In genomic region chr20:37529214-37529967, GRCh38 we compare ENCODE assay signal across 13 cellular contexts. TPM values are rescaled to one million over a fixed set of nuclear protein-coding genes. Genes with fewer than 3 reads are reported as not detected.
DNase-seq lines count a peak whose midpoint lies in the region; ATAC-seq, FAIRE-seq and TF ChIP-seq lines count a peak whose summit lies in the region.
"Had no signal": no experiment of that assay in that cellular context is flagged by ENCODE, and none has a peak within 500 bp of the region (broad histone marks: within the 10 kb centered on the region; RNA-seq: fewer than 3 reads in every experiment).

No MANE protein-coding gene starts in this region.

- peaks cover 6 to 22% (median 8%) of the 10 kb centered on the region in 4 experiments for H3K4me1 ChIP-seq in H1 (replicated peaks in 1 of 4; ENCODE audit: control insufficient read depth in 3 of 4, insufficient read depth in 4 of 4, low read length in 3 of 4)

- 0 out of 4 replicates have a peak, but pooled peaks of 1 of the 2 experiments have one; percentile 6 for TF ChIP-seq RAD21 in H1 (IDR thresholded peaks at IDR 0.05 in 1 of 2, conservative IDR thresholded peaks at IDR 0.05 in 1 of 2; ENCODE audit: low read depth in 2 of 2, low read length in 2 of 2)

- POLR2A ChIA-PET in H1 (lab: Charles Lee; ENCODE audit: partially characterized antibody), result interaction anchor here (0.7 to 3.1 kb wide), 5 partner anchors 10 to 244 kb away, joined by 3 to 11 read pairs (median 3); no protein-coding TSS in a partner anchor

- H2AK5ac ChIP-seq in H1 (ENCODE audit: low read depth, low read length), result no peak overlapping the region

- no peak overlapping the region for H3K18ac ChIP-seq in H1 (ENCODE audit: extremely low read depth, low read length)

- FAIRE-seq in H1 (lab: Jason Lieb, UNC), result no peak

- no peaks in the 10 kb centered on the region for H3K9me3 ChIP-seq in H1 (ENCODE audit: insufficient read depth in 2 of 2, low read depth in 1 of 2, low read length in 1 of 2)
- H3K9me3 ChIP-seq: sigmoid colon had no signal

- peaks cover 9% of the 10 kb centered on the region for H3K79me1 ChIP-seq in H1 (ENCODE audit: low read depth, low read length)

- H4K20me1 ChIP-seq in H1 (replicated peaks in 1 of 2; ENCODE audit: control insufficient read depth in 1 of 2, insufficient read depth in 2 of 2, low read length in 2 of 2), result peaks cover 7 to 19% of the 10 kb centered on the region in 2 experiments

- TF ChIP-seq CTCF in H1 (IDR thresholded peaks at IDR 0.05; ENCODE audit: control extremely low read depth in 1 of 3, insufficient read depth in 1 of 3, low read depth in 1 of 3, low read length in 3 of 3) (peak in 1 of 3 experiments; percentile 3; a peak in 1 of 4 replicates), type B pancreatic cell (conservative IDR thresholded peaks at IDR 0.05) (no peak)

- no peak overlapping the region for H3K23ac ChIP-seq in H1 (ENCODE audit: insufficient read length)

- WGBS in H1 (ENCODE audit: extremely low coverage in 1 of 2, insufficient coverage in 1 of 2, insufficient read length in 1 of 2, insufficient replicate concordance in 2 of 2, low coverage in 1 of 2, low lambda C conversion rate in 2 of 2, missing lambda C conversion rate in 1 of 2), 2 experiments, result 81% methylated on average over 8 of the region's 8 CpGs; no CpG with 5 or more reads in 1 of the 2 experiments

- no peak overlapping the region; a peak in 1 of 7 replicates for H3K9ac ChIP-seq in H1 (replicated peaks in 1 of 4; ENCODE audit: extremely low read depth in 1 of 4, low read depth in 3 of 4, low read length in 3 of 4)

- H3K9me3 Mint-ChIP-seq in activated naive CD4-positive, alpha-beta T cell treated with anti-CD3 and anti-CD28 coated beads, Interleukin-2, amount 50 U/mL, for 24 hours, result no peaks in the 10 kb centered on the region
- no peaks in the 10 kb centered on the region for H3K9me3 Mint-ChIP-seq in type B pancreatic cell

- no peak for DNase-seq in activated naive CD4-positive, alpha-beta T cell treated with Interleukin-2 at 50 U/mL for 16 hours
- DNase-seq in OCI-M1 (lab: John Stamatoyannopoulos, UW), result peak; percentile 64
- DNase-seq in H1 (ENCODE audit: low read depth in 1 of 2, low spot score in 2 of 2), result no peak
- DNase-seq in type B pancreatic cell (ENCODE audit: extremely low spot score, unreplicated experiment), result peak; percentile 24
- no peak for DNase-seq in cerebellum (ENCODE audit: low spot score)
- no peak for DNase-seq in cerebellar nuclear complex (lab: John Stamatoyannopoulos, UW)
- DNase-seq: activated CD4-positive, alpha-beta T cell treated with anti-CD3 and anti-CD28 coated beads for 1 hour; NCI-H1048; sigmoid colon had no signal

- H3K4ac ChIP-seq in H1 (replicated peaks; ENCODE audit: insufficient read length, low read depth, low read length), result no peak overlapping the region

- TF ChIP-seq EP300 in H1 (IDR thresholded peaks at IDR 0.05; ENCODE audit: borderline replicate concordance in 1 of 2, low read depth in 2 of 2, low read length in 2 of 2), result no peak

- no peak overlapping the region for H3K14ac ChIP-seq in H1 (ENCODE audit: insufficient read length)

- no peak for ATAC-seq in HG03460 (IDR thresholded peaks at IDR 0.05; ENCODE audit: unreplicated experiment)

- peaks cover 35% of the 10 kb centered on the region for H3K4me1 Mint-ChIP-seq in activated naive CD4-positive, alpha-beta T cell treated with anti-CD3 and anti-CD28 coated beads, Interleukin-2, amount 50 U/mL, for 24 hours
- peaks cover 38% of the 10 kb centered on the region for H3K4me1 Mint-ChIP-seq in type B pancreatic cell (ENCODE audit: unreplicated experiment)

- H3K27ac Mint-ChIP-seq in activated naive CD4-positive, alpha-beta T cell treated with anti-CD3 and anti-CD28 coated beads, Interleukin-2, amount 50 U/mL, for 24 hours, result peak overlapping the region; percentile 75
- H3K27ac Mint-ChIP-seq in type B pancreatic cell, result peak overlapping the region; percentile 100

- H2BK120ac ChIP-seq in H1 (replicated peaks; ENCODE audit: low read depth, low read length), result no peak overlapping the region

- no peak overlapping the region for H3K56ac ChIP-seq in H1 (replicated peaks; ENCODE audit: insufficient read length, low read depth, low read length)

- peak overlapping the region; percentile 84 to 97; a peak in 2 of 4 replicates for H3K4me2 ChIP-seq in H1 (ENCODE audit: insufficient read depth in 1 of 2, low read depth in 2 of 2, low read length in 2 of 2)

- no peaks in the 10 kb centered on the region for H3K27me3 Mint-ChIP-seq in activated naive CD4-positive, alpha-beta T cell treated with anti-CD3 and anti-CD28 coated beads, Interleukin-2, amount 50 U/mL, for 24 hours
- H3K27me3 Mint-ChIP-seq in type B pancreatic cell, result no peaks in the 10 kb centered on the region

- H3K36me3 ChIP-seq in H1 (ENCODE audit: control insufficient read depth in 2 of 4, insufficient read depth in 4 of 4, low read length in 3 of 4), result no peaks in the 10 kb centered on the region; a peak in 1 of 8 replicates
- H3K36me3 ChIP-seq: sigmoid colon had no signal

- no peak overlapping the region for H3K27ac ChIP-seq in H1 (ENCODE audit: low read depth, low read length)

- no peak overlapping the region for H2BK12ac ChIP-seq in H1 (ENCODE audit: low read depth, low read length)

- no peak for TF ChIP-seq POLR2A in H1 (IDR thresholded peaks at IDR 0.05; ENCODE audit: control extremely low read depth in 1 of 2, low read depth in 2 of 2, low read length in 2 of 2)

- H3K36me3 Mint-ChIP-seq in activated naive CD4-positive, alpha-beta T cell treated with anti-CD3 and anti-CD28 coated beads, Interleukin-2, amount 50 U/mL, for 24 hours, result peaks cover 3% of the 10 kb centered on the region
- H3K36me3 Mint-ChIP-seq in type B pancreatic cell, result peaks cover 12% of the 10 kb centered on the region

- peak overlapping the region; percentile 90 for H3K4me3 Mint-ChIP-seq in activated naive CD4-positive, alpha-beta T cell treated with anti-CD3 and anti-CD28 coated beads, Interleukin-2, amount 50 U/mL, for 24 hours
- H3K4me3 Mint-ChIP-seq in type B pancreatic cell, result peak overlapping the region; percentile 96

- H3K23me2 ChIP-seq in H1 (ENCODE audit: low read depth, low read length), result peaks cover 10% of the 10 kb centered on the region

- H3K27me3 ChIP-seq in H1 (replicated peaks in 1 of 4; ENCODE audit: control insufficient read depth in 3 of 4, extremely low read depth in 1 of 4, insufficient read depth in 3 of 4, low read length in 3 of 4), result no peaks in the 10 kb centered on the region
- H3K27me3 ChIP-seq: sigmoid colon had no signal

- no peak overlapping the region for H2AFZ ChIP-seq in H1 (ENCODE audit: low read length)

- H3K4me3 ChIP-seq in H1 (ENCODE audit: extremely low read depth in 1 of 4, insufficient read depth in 2 of 4, low read depth in 3 of 4, low read length in 4 of 4), result peak overlapping the region in 2 of 4 experiments; percentile 6 to 87; a peak in 4 of 8 replicates

- no peak overlapping the region for H4K5ac ChIP-seq in H1 (ENCODE audit: insufficient read length, low read depth, low read length)

- H3K79me2 ChIP-seq in H1 (ENCODE audit: control insufficient read depth in 1 of 2, insufficient read depth in 2 of 2, low read length in 2 of 2), result peaks cover 16 to 30% of the 10 kb centered on the region in 2 experiments

- no peak overlapping the region for H4K91ac ChIP-seq in H1 (replicated peaks; ENCODE audit: insufficient read length, low read length)

- H2BK15ac ChIP-seq in H1 (ENCODE audit: low read length), result peak overlapping the region; percentile 49

- no peak overlapping the region for H4K8ac ChIP-seq in H1 (ENCODE audit: extremely low read depth, insufficient read depth, low read length)

- H2BK20ac ChIP-seq in H1 (ENCODE audit: low read length), result no peak overlapping the region

- CTCF ChIA-PET in H1 (lab: Charles Lee; ENCODE audit: partially characterized antibody), result interaction anchor here (0.8 to 3.8 kb wide), 8 partner anchors 11 to 277 kb away, joined by 3 to 18 read pairs (median 4); no protein-coding TSS in a partner anchor

- no peak overlapping the region for H2BK5ac ChIP-seq in H1 (ENCODE audit: low read depth, low read length)

TF ChIP-seq in H1, 55 proteins besides CTCF, POLR2A, EP300 and RAD21 (continues in another document):
- TF ChIP-seq RBBP5 (IDR thresholded peaks at IDR 0.05; ENCODE audit: borderline replicate concordance, low read depth, low read length) (no peak), KDM4A (IDR thresholded peaks at IDR 0.05; ENCODE audit: low read depth, low read length, severe bottlenecking) (no peak), GTF2F1 (IDR thresholded peaks at IDR 0.05; ENCODE audit: borderline replicate concordance, low read depth, low read length) (no peak), YY1 (IDR thresholded peaks at IDR 0.05; ENCODE audit: low read depth, low read length) (no peak), TAF1 (IDR thresholded peaks at IDR 0.05; ENCODE audit: low read depth, low read length) (no peak), BACH1 (IDR thresholded peaks at IDR 0.05; ENCODE audit: low read length) (no peak), SUZ12 (IDR thresholded peaks at IDR 0.05; ENCODE audit: low read length) (no peak), BCL11A (IDR thresholded peaks at IDR 0.05; ENCODE audit: low read depth in 2 of 2, low read length in 2 of 2) (no peak), NRF1 (IDR thresholded peaks at IDR 0.05; ENCODE audit: low read depth, low read length) (no peak)

RNA-seq across cellular contexts. Expression of gene BLCAP, which starts 1.7 kb away (rescaled TPM):
- total RNA-seq in H1 (2021; fragmentation: NEBNext Ultra II Directional; extraction: Animal tissue kit (Norgen Biotek cat#: 25700)), result 51.1 and 60.3 TPM in 2 replicates
- polyA plus RNA-seq in H1 (2011; rRNA removed), result 69.2 and 72.2 TPM in 2 replicates
- polyA plus RNA-seq in H1 (2011; cell fraction: cytosol; rRNA removed), result 68.8 TPM
- 57.1 TPM for polyA plus RNA-seq in H1 (2011; cell fraction: nucleus; rRNA removed)
- polyA plus RNA-seq in H1 (2012, experiment 1 of 2), result 39.7 to 48.2 TPM (median 45.8 TPM) in 4 replicates
- 36.4 TPM for polyA plus RNA-seq in H1 (2012, experiment 2 of 2)
- 48.3 TPM for polyA plus RNA-seq in H1 (2013, experiment 1 of 2)
- polyA plus RNA-seq in H1 (2013, experiment 2 of 2), result 52.3 TPM
- 48.7 and 61.2 TPM in 2 replicates for polyA minus RNA-seq in H1 (2011; rRNA and poly(A)+ RNA removed)
- polyA minus RNA-seq in H1 (2011; cell fraction: cytosol; rRNA and poly(A)+ RNA removed), result 29.9 TPM
- 46.8 TPM for polyA minus RNA-seq in H1 (2011; cell fraction: nucleus; rRNA and poly(A)+ RNA removed)
- total RNA-seq in type B pancreatic cell (ENCODE audit: low replicate concordance), result 75.7 and 79.7 TPM in 2 replicates
- total RNA-seq in cerebellum, result 107 TPM

RNA-seq across cellular contexts. Expression of gene NNAT, which starts 8.3 kb away (rescaled TPM):
- 66.8 and 71.5 TPM in 2 replicates for total RNA-seq in H1 (2021; fragmentation: NEBNext Ultra II Directional; extraction: Animal tissue kit (Norgen Biotek cat#: 25700))
- 175 and 184 TPM in 2 replicates for polyA plus RNA-seq in H1 (2011; rRNA removed)
- polyA plus RNA-seq in H1 (2011; cell fraction: cytosol; rRNA removed), result 189 TPM
- 108 TPM for polyA plus RNA-seq in H1 (2011; cell fraction: nucleus; rRNA removed)
- polyA plus RNA-seq in H1 (2012, experiment 1 of 2), result 95.7 to 129 TPM (median 122 TPM) in 4 replicates
- polyA plus RNA-seq in H1 (2012, experiment 2 of 2), result 151 TPM
- 60.7 TPM for polyA plus RNA-seq in H1 (2013, experiment 1 of 2)
- polyA plus RNA-seq in H1 (2013, experiment 2 of 2), result 75.9 TPM
- 52.9 and 63.8 TPM in 2 replicates for polyA minus RNA-seq in H1 (2011; rRNA and poly(A)+ RNA removed)
- polyA minus RNA-seq in H1 (2011; cell fraction: cytosol; rRNA and poly(A)+ RNA removed), result 35.2 TPM
- polyA minus RNA-seq in H1 (2011; cell fraction: nucleus; rRNA and poly(A)+ RNA removed), result 29.1 TPM
- total RNA-seq in type B pancreatic cell (ENCODE audit: low replicate concordance) (19.2 and 114 TPM in 2 replicates), cerebellum (629 TPM)
- total RNA-seq: cardiac septum, liver had no signal

Comparison
In these comparisons a context has a peak if more than half of its experiments do, and no peak if none do; other contexts are left out.
1. DNase-seq: peak in OCI-M1 (single experiment) and type B pancreatic cell (single experiment); none in activated naive CD4-positive, alpha-beta T cell treated with Interleukin-2 at 50 U/mL for 16 hours (single experiment), H1 (0 of 2), cerebellum (single experiment) and cerebellar nuclear complex (0 of 2).